In genomic region chr1:106319611-106320010, GRCh38 we compare ENCODE assay signal across 21 cellular contexts.
DNase-seq lines count a peak whose midpoint lies in the region; ATAC-seq, FAIRE-seq and TF ChIP-seq lines count a peak whose summit lies in the region.
"Had no signal": no experiment of that assay in that cellular context is flagged by ENCODE, and none has a peak within 500 bp of the region (broad histone marks: within the 10 kb centered on the region; RNA-seq: fewer than 3 reads in every experiment).

No MANE protein-coding gene starts in this region.

- DNase-seq in HepG2 (ENCODE audit: low spot score) (no peak), right lobe of liver (no peak), K562 (ENCODE audit: extremely low read depth in 1 of 4, low spot score in 3 of 4) (no peak)
- no peak for DNase-seq in T-helper 2 cell treated with Interferon-gamma antibody and Interleukin-4, amounts not matched to agents 5 μg/mL and 100 μg/mL, for 36 hours (ENCODE audit: low spot score)
- DNase-seq: ACHN; BE2C; C1 segment of cervical spinal cord; Caco-2; Calu3; CD4-positive, alpha-beta memory T cell; CD4-positive, CD25-positive, alpha-beta regulatory T cell; DMS79 treated with DMSO at 0.1 percent for 48 hours; GF-D8 had no signal

- H3K27ac ChIP-seq in HepG2 (ENCODE audit: extremely low read length, insufficient read depth, low read length) (no peak overlapping the region), right lobe of liver (no peak overlapping the region), K562 (ENCODE audit: extremely low read depth, low read depth, low read length) (no peak overlapping the region)
- H3K27ac ChIP-seq: 22Rv1, BLaER1 had no signal

- no peak overlapping the region for H3K9ac ChIP-seq in HepG2 (ENCODE audit: insufficient read depth, low read depth, low read length)
- no peak overlapping the region for H3K9ac ChIP-seq in K562 (ENCODE audit: insufficient read depth in 1 of 2, low read depth in 2 of 2, low read length in 2 of 2)
- H3K9ac ChIP-seq: BLaER1 had no signal

- H3K36me3 Mint-ChIP-seq in T-helper 2 cell treated with Interferon-gamma antibody and Interleukin-4, amounts not matched to agents 5 μg/mL and 100 μg/mL, for 36 hours (ENCODE audit: low read depth), result no peaks in the 10 kb centered on the region
- H3K36me3 Mint-ChIP-seq: CD14-positive monocyte; CD4-positive, alpha-beta memory T cell; CD4-positive, CD25-positive, alpha-beta regulatory T cell had no signal

- in situ Hi-C loops in HepG2 (cut with HindIII; ENCODE audit: extremely low pct_ligation_motif_present, low pct_unique_long_range_greater_than_20kb) (no loop called here), K562 (cut with MboI) (no loop called here)

- H3K36me3 ChIP-seq in HepG2 (replicated peaks in 1 of 2; ENCODE audit: control insufficient read depth in 1 of 2, insufficient read depth in 2 of 2, low read length in 2 of 2), result no peaks in the 10 kb centered on the region
- H3K36me3 ChIP-seq in right lobe of liver, result no peaks in the 10 kb centered on the region
- no peaks in the 10 kb centered on the region for H3K36me3 ChIP-seq in K562 (ENCODE audit: control insufficient read depth, insufficient read depth, low read length)
- H3K36me3 ChIP-seq: BE2C, BLaER1 had no signal

- ATAC-seq in HepG2 (no peak), right lobe of liver (no peak), K562 (no peak), HG02852 (IDR thresholded peaks at IDR 0.05; ENCODE audit: unreplicated experiment) (no peak)

- WGBS in HepG2 (ENCODE audit: low lambda C conversion rate), result 16% methylated on average over 3 of the region's 3 CpGs
- 57% methylated on average over 3 of the region's 3 CpGs for WGBS in right lobe of liver (ENCODE audit: insufficient coverage, low coverage, low lambda C conversion rate, missing lambda C conversion rate)
- WGBS in K562 (ENCODE audit: insufficient coverage, low coverage, missing lambda C conversion rate), result 2% methylated on average over 3 of the region's 3 CpGs

- intact Hi-C loops in HepG2 (cut with micrococcal nuclease; ENCODE audit: unreplicated experiment) (no loop called here), right lobe of liver (cut with DNase I) (no loop called here), K562 (cut with micrococcal nuclease) (no loop called here)

- H3K27me3 ChIP-seq in HepG2 (ENCODE audit: control insufficient read depth in 1 of 2, insufficient read depth in 2 of 2, low read length in 2 of 2) (no peaks in the 10 kb centered on the region; a peak in 1 of 5 replicates), right lobe of liver (no peaks in the 10 kb centered on the region), K562 (ENCODE audit: control insufficient read depth in 2 of 2, insufficient read depth in 2 of 2, low read length in 2 of 2) (no peaks in the 10 kb centered on the region)
- H3K27me3 ChIP-seq: BE2C, BLaER1 had no signal

- TF ChIP-seq POLR2A in HepG2 (IDR thresholded peaks at IDR 0.05; ENCODE audit: insufficient read depth in 1 of 2, low read depth in 2 of 2, low read length in 2 of 2) (no peak), right lobe of liver (IDR thresholded peaks at IDR 0.05) (no peak), K562 (conservative IDR thresholded peaks at IDR 0.05) (no peak)

- H3K79me2 ChIP-seq in HepG2 (ENCODE audit: insufficient read depth, low read length), result no peaks in the 10 kb centered on the region
- H3K79me2 ChIP-seq in K562 (ENCODE audit: control insufficient read depth, insufficient read depth, low read length), result no peaks in the 10 kb centered on the region

- H4K20me1 ChIP-seq in HepG2 (ENCODE audit: insufficient read depth, low read length) (no peaks in the 10 kb centered on the region), K562 (replicated peaks; ENCODE audit: control insufficient read depth, insufficient read depth, low read length) (no peaks in the 10 kb centered on the region)
- H4K20me1 ChIP-seq: BLaER1 had no signal

- H3K27ac Mint-ChIP-seq in T-helper 2 cell treated with Interferon-gamma antibody and Interleukin-4, amounts not matched to agents 5 μg/mL and 100 μg/mL, for 36 hours, result no peak overlapping the region
- H3K27ac Mint-ChIP-seq: CD14-positive monocyte; CD4-positive, alpha-beta memory T cell; CD4-positive, CD25-positive, alpha-beta regulatory T cell had no signal

- H3K9me3 ChIP-seq in HepG2 (ENCODE audit: low read length) (peaks cover 81% of the 10 kb centered on the region), right lobe of liver (no peaks in the 10 kb centered on the region), K562 (replicated peaks; ENCODE audit: control insufficient read depth, insufficient read depth, low read depth, low read length) (no peaks in the 10 kb centered on the region)
- H3K9me3 ChIP-seq: BE2C, BLaER1, Caco-2 had no signal

- CTCF ChIA-PET in HepG2 (lab: Yijun Ruan, JAX; ENCODE audit: low intra/inter-chr PET ratio, low total read pairs), result no interaction called here
- CTCF ChIA-PET in K562 (lab: Yijun Ruan, JAX; ENCODE audit: low intra/inter-chr PET ratio), result no interaction called here

- no TSS peak for BruUV-seq in HepG2 (replicated peaks; lab: Mats Ljungman, UMichigan)
- no TSS peak for BruUV-seq in K562 (replicated peaks; lab: Mats Ljungman, UMichigan)

- POLR2A ChIA-PET in HepG2 (lab: Yijun Ruan, JAX) (no interaction called here), K562 (lab: Yijun Ruan, JAX) (no interaction called here)

- no peaks in the 10 kb centered on the region for H3K27me3 Mint-ChIP-seq in T-helper 2 cell treated with Interferon-gamma antibody and Interleukin-4, amounts not matched to agents 5 μg/mL and 100 μg/mL, for 36 hours (ENCODE audit: low read depth)
- H3K27me3 Mint-ChIP-seq: CD4-positive, alpha-beta memory T cell; CD4-positive, CD25-positive, alpha-beta regulatory T cell had no signal

- H3K4me1 Mint-ChIP-seq in T-helper 2 cell treated with Interferon-gamma antibody and Interleukin-4, amounts not matched to agents 5 μg/mL and 100 μg/mL, for 36 hours (ENCODE audit: low read depth), result no peaks in the 10 kb centered on the region
- H3K4me1 Mint-ChIP-seq: CD14-positive monocyte; CD4-positive, alpha-beta memory T cell; CD4-positive, CD25-positive, alpha-beta regulatory T cell had no signal

- TF ChIP-seq RAD21 in HepG2 (CRISPR knock-in tag; IDR thresholded peaks at IDR 0.05) (no peak), K562 (CRISPR knock-in tag; conservative IDR thresholded peaks at IDR 0.05 in 1 of 2, IDR thresholded peaks at IDR 0.05 in 1 of 2) (no peak)

- H3K4me3 ChIP-seq in HepG2 (replicated peaks in 1 of 3; ENCODE audit: insufficient read depth in 1 of 3, low read depth in 2 of 3, low read length in 3 of 3) (no peak overlapping the region), right lobe of liver (no peak overlapping the region), K562 (no peak overlapping the region)
- H3K4me3 ChIP-seq: BLaER1 had no signal

- TF ChIP-seq EP300 in HepG2 (IDR thresholded peaks at IDR 0.05; ENCODE audit: low read depth in 2 of 2, low read length in 2 of 2) (no peak), HepG2 (CRISPR knock-in tag; IDR thresholded peaks at IDR 0.05; ENCODE audit: borderline replicate concordance) (no peak), K562 (IDR thresholded peaks at IDR 0.05; ENCODE audit: low read length) (no peak)

- TF ChIP-seq CTCF in HepG2 (CRISPR knock-in tag; IDR thresholded peaks at IDR 0.05) (no peak), right lobe of liver (IDR thresholded peaks at IDR 0.05) (no peak), K562 (IDR thresholded peaks at IDR 0.05 in 2 of 3, conservative IDR thresholded peaks at IDR 0.05 in 1 of 3; ENCODE audit: insufficient read depth in 2 of 3, low read depth in 1 of 3, low read length in 3 of 3) (no peak)

- peaks cover 23% of the 10 kb centered on the region for H3K9me3 Mint-ChIP-seq in T-helper 2 cell treated with Interferon-gamma antibody and Interleukin-4, amounts not matched to agents 5 μg/mL and 100 μg/mL, for 36 hours

- H3K4me2 ChIP-seq in HepG2 (ENCODE audit: low read depth, low read length) (no peak overlapping the region), K562 (ENCODE audit: insufficient read depth, low read length) (no peak overlapping the region)
- H3K4me2 ChIP-seq: BLaER1 had no signal

- FAIRE-seq in HepG2 (lab: Jason Lieb, UNC), result no peak
- FAIRE-seq in K562 (lab: Jason Lieb, UNC), result no peak
- FAIRE-seq: D721Med, G401.6, GM12891, GM19239 had no signal

- no peaks in the 10 kb centered on the region for H3K9me1 ChIP-seq in K562 (ENCODE audit: control insufficient read depth, insufficient read depth, low read length)

- H2AFZ ChIP-seq in HepG2 (ENCODE audit: low read length) (no peak overlapping the region), K562 (ENCODE audit: low read depth, low read length) (no peak overlapping the region)

- H3K4me3 Mint-ChIP-seq in T-helper 2 cell treated with Interferon-gamma antibody and Interleukin-4, amounts not matched to agents 5 μg/mL and 100 μg/mL, for 36 hours, result no peak overlapping the region
- H3K4me3 Mint-ChIP-seq: CD14-positive monocyte; CD4-positive, alpha-beta memory T cell; CD4-positive, CD25-positive, alpha-beta regulatory T cell had no signal

- H3K4me1 ChIP-seq in HepG2 (ENCODE audit: insufficient read depth, low read length) (no peaks in the 10 kb centered on the region), right lobe of liver (no peaks in the 10 kb centered on the region), K562 (replicated peaks in 1 of 2; ENCODE audit: control insufficient read depth in 2 of 2, insufficient read depth in 2 of 2, low read length in 2 of 2) (no peaks in the 10 kb centered on the region)
- H3K4me1 ChIP-seq: BE2C, BLaER1, Caco-2 had no signal

TF ChIP-seq in K562, 482 proteins besides CTCF, POLR2A, EP300 and RAD21 (continues in another document):
- peak; percentile 79 for TF ChIP-seq MAFF (IDR thresholded peaks at IDR 0.05; ENCODE audit: low read length)
- TF ChIP-seq MAFG (tag; conservative IDR thresholded peaks at IDR 0.05), result peak; percentile 50
- TF ChIP-seq ZNF316 (IDR thresholded peaks at IDR 0.05), result peak; percentile 63
- peak; percentile 30; the same call in 1 of the 2 replicates for TF ChIP-seq C11orf30 (IDR thresholded peaks at IDR 0.05; ENCODE audit: low read depth)
- no peak for TF ChIP-seq DNMT1 (IDR thresholded peaks at IDR 0.05)

Comparison
In these comparisons a context has a peak if more than half of its experiments do, and no peak if none do; other contexts are left out.
1. Of the 241 proteins assayed by ChIP-seq in both HepG2 and K562: peak only in HepG2: none; only in K562: MAFG; in both: MAFF and MAFK; in neither: 238.